In genomic region chr1:100452641-100453040, GRCh38 we compare ENCODE assay signal across 10 cellular contexts.
DNase-seq lines count a peak whose midpoint lies in the region; ATAC-seq and FAIRE-seq lines count a peak whose summit lies in the region.
"Had no signal": no experiment of that assay in that cellular context is flagged by ENCODE, and none has a peak within 500 bp of the region (broad histone marks: within the 10 kb centered on the region; RNA-seq: fewer than 3 reads in every experiment).

No MANE protein-coding gene starts in this region.

- H3K4me1 Mint-ChIP-seq in activated naive CD8-positive, alpha-beta T cell treated with anti-CD3 and anti-CD28 coated beads for 36 hours: peaks cover 37% of the 10 kb centered on the region

- peaks cover 2% of the 10 kb centered on the region for H3K9me3 Mint-ChIP-seq in activated naive CD8-positive, alpha-beta T cell treated with anti-CD3 and anti-CD28 coated beads for 36 hours

- ATAC-seq in GM18867 (IDR thresholded peaks at IDR 0.05; ENCODE audit: unreplicated experiment) (peak; percentile 67), HG03135 (IDR thresholded peaks at IDR 0.05; ENCODE audit: unreplicated experiment) (peak; percentile 65), HG03521 (IDR thresholded peaks at IDR 0.05; ENCODE audit: unreplicated experiment) (no peak)
- ATAC-seq: heart right ventricle had no signal

- H3K4me3 Mint-ChIP-seq in activated naive CD8-positive, alpha-beta T cell treated with anti-CD3 and anti-CD28 coated beads for 36 hours: no peak overlapping the region

- FAIRE-seq in GM19239 (lab: Jason Lieb, UNC): no peak

- H3K36me3 Mint-ChIP-seq in activated naive CD8-positive, alpha-beta T cell treated with anti-CD3 and anti-CD28 coated beads for 36 hours: peaks cover 26% of the 10 kb centered on the region

- no peaks in the 10 kb centered on the region for H3K27me3 Mint-ChIP-seq in activated naive CD8-positive, alpha-beta T cell treated with anti-CD3 and anti-CD28 coated beads for 36 hours

- peak overlapping the region; percentile 82 for H3K27ac Mint-ChIP-seq in activated naive CD8-positive, alpha-beta T cell treated with anti-CD3 and anti-CD28 coated beads for 36 hours

- peak; percentile 8 for DNase-seq in A172 (ENCODE audit: low spot score)
- DNase-seq in activated naive CD8-positive, alpha-beta T cell treated with anti-CD3 and anti-CD28 coated beads for 36 hours: no peak
- no peak for DNase-seq in NCI-H446 (lab: John Stamatoyannopoulos, UW)
- DNase-seq in GM19239 (ENCODE audit: insufficient read length, low spot score): no peak
- no peak for DNase-seq in SK-N-DZ (ENCODE audit: low spot score)
- DNase-seq: heart right ventricle, psoas muscle had no signal
